ENCODE assay signal across 22 cellular contexts in genomic region chr16:1261131-1261917, GRCh38. TPM values are rescaled to one million over a fixed set of nuclear protein-coding genes. Genes with fewer than 3 reads are reported as not detected.
DNase-seq lines count a peak whose midpoint lies in the region; ATAC-seq and TF ChIP-seq lines count a peak whose summit lies in the region.
"Had no signal": no experiment of that assay in that cellular context is flagged by ENCODE, and none has a peak within 500 bp of the region (broad histone marks: within the 10 kb centered on the region; RNA-seq: fewer than 3 reads in every experiment).

No MANE protein-coding gene starts in this region.

- BruUV-seq in PC-3 (replicated peaks; lab: Mats Ljungman, UMichigan), result no TSS peak

- no peaks in the 10 kb centered on the region for H3K9me3 ChIP-seq in HUES64 (ENCODE audit: insufficient read depth, low read depth, low read length)
- H3K9me3 ChIP-seq in PC-3 (ENCODE audit: low read length), result no peaks in the 10 kb centered on the region
- H3K9me3 ChIP-seq: esophagus muscularis mucosa, heart left ventricle, thyroid gland had no signal

- peak; percentile 39 for ATAC-seq in PC-3
- no peak for ATAC-seq in HG02970 (IDR thresholded peaks at IDR 0.05; ENCODE audit: low FRiP score, unreplicated experiment)
- ATAC-seq: activated CD4-positive, CD25-positive, alpha-beta regulatory T cell treated with anti-CD3 and anti-CD28 coated beads, Interleukin-2, amount 50 U/mL, for 24 hours; heart left ventricle had no signal

- peak; percentile 88 for DNase-seq in ELF-1 (ENCODE audit: low read depth, low spot score)
- DNase-seq in PC-3, result peak; percentile 48
- peak; percentile 76 for DNase-seq in left kidney (ENCODE audit: low read depth, low spot score)
- DNase-seq in substantia nigra (lab: John Stamatoyannopoulos, UW), result no peak
- DNase-seq in cerebellum (ENCODE audit: low spot score), result no peak
- no peak for DNase-seq in activated CD4-positive, alpha-beta T cell treated with anti-CD3 and anti-CD28 coated beads for 1 hour
- DNase-seq: activated CD8-positive, alpha-beta memory T cell treated with anti-CD3 and anti-CD28 coated beads, Interleukin-2, amount 50 U/mL, for 4 hours; activated naive CD4-positive, alpha-beta T cell treated with anti-CD3 and anti-CD28 coated beads, Interleukin-2, amount 10 ng/mL, durations not matched to agents 7 days and 5 days; DMS79 treated with DMSO at 0.1 percent for 48 hours; NK-92 treated with Interleukin-12 subunit alpha and Interleukin-12 subunit beta, amount 100 ng/mL, for 24 hours; SHP77 treated with DMSO at 0.1 percent for 48 hours; stimulated activated CD4-positive, alpha-beta T cell treated with anti-CD3 and anti-CD28 coated beads, Interleukin-2, amount 100 ng/mL, for 48 hours; thyroid gland had no signal

- 41% methylated on average over 48 of the region's 48 CpGs for WGBS in HUES64

- no peaks in the 10 kb centered on the region for H3F3A ChIP-seq in PC-3 (ENCODE audit: low read length, unreplicated experiment)

- no peak overlapping the region for H2AFZ ChIP-seq in PC-3 (ENCODE audit: low read length)

- H3K27ac ChIP-seq in HUES64 (ENCODE audit: low read depth, low read length) (no peak overlapping the region), PC-3 (ENCODE audit: low read length) (no peak overlapping the region), substantia nigra (ENCODE audit: low read depth, low read length, poor library complexity, severe bottlenecking) (no peak overlapping the region)
- H3K27ac ChIP-seq: esophagus muscularis mucosa, heart left ventricle, KMS-11, thyroid gland had no signal

- 0 out of 2 replicates have a peak overlapping the region, but pooled peaks have one; percentile 1 for H3K4me3 ChIP-seq in HUES64 (ENCODE audit: low read length)
- no peak overlapping the region for H3K4me3 ChIP-seq in PC-3 (ENCODE audit: low read length)
- H3K4me3 ChIP-seq: esophagus muscularis mucosa, heart left ventricle, thyroid gland had no signal

- peak overlapping the region; percentile 34; the same call in 1 of the 2 replicates for H3K4me2 ChIP-seq in PC-3 (ENCODE audit: low read length)
- H3K4me2 ChIP-seq: KMS-11 had no signal

- intact Hi-C loops in PC-3 (cut with micrococcal nuclease), result no loop called here

- H3K4me1 ChIP-seq in HUES64 (ENCODE audit: insufficient read depth, low read length), result peaks cover 2% of the 10 kb centered on the region; the same call in 1 of the 2 replicates
- H3K4me1 ChIP-seq in PC-3 (ENCODE audit: insufficient read depth, low read length), result no peaks in the 10 kb centered on the region; the same call in 1 of the 2 replicates

- no peaks in the 10 kb centered on the region for H3K79me2 ChIP-seq in PC-3 (ENCODE audit: low read length)

- POLR2A ChIA-PET in PC-3 (lab: Charles Lee; ENCODE audit: unreplicated experiment), result no interaction called here

- H3K36me3 ChIP-seq in HUES64 (ENCODE audit: insufficient read depth, low read length) (no peaks in the 10 kb centered on the region), PC-3 (ENCODE audit: low read depth, low read length) (no peaks in the 10 kb centered on the region)
- H3K36me3 ChIP-seq: esophagus muscularis mucosa, heart left ventricle, thyroid gland had no signal

- TF ChIP-seq CTCF in PC-3 (conservative IDR thresholded peaks at IDR 0.05; ENCODE audit: low read depth, low read length), result no peak

- H3K27me3 ChIP-seq in HUES64 (ENCODE audit: insufficient read depth, low read length) (peaks cover 38% of the 10 kb centered on the region), PC-3 (ENCODE audit: low read length) (peaks cover 31% of the 10 kb centered on the region)
- H3K27me3 ChIP-seq: thyroid gland had no signal

- CTCF ChIA-PET in PC-3 (lab: Charles Lee), result no interaction called here

- H4K20me1 ChIP-seq in PC-3 (ENCODE audit: low read length), result no peaks in the 10 kb centered on the region

- no peaks in the 10 kb centered on the region for H3K9me2 ChIP-seq in PC-3 (replicated peaks; ENCODE audit: low read length)

- H3K9ac ChIP-seq in HUES64 (ENCODE audit: low read depth, low read length) (no peak overlapping the region), PC-3 (ENCODE audit: low read length) (no peak overlapping the region)
- H3K9ac ChIP-seq: KMS-11 had no signal

RNA-seq across cellular contexts. Expression of gene TPSD1, which starts 5.5 kb away (rescaled TPM):
- 0.30 TPM for polyA plus RNA-seq in HUES64 (2013, experiment 1 of 2)
- polyA plus RNA-seq in HUES64 (2013, experiment 2 of 2), result 0.38 TPM
- total RNA-seq in PC-3 (2014; rRNA removed), result not detected in 2 replicates
- total RNA-seq in cerebellum, result not detected
- total RNA-seq: kidney epithelial cell, osteoblast had no signal
- polyA plus RNA-seq: BJ had no signal

RNA-seq across cellular contexts. Expression of gene TPSAB1, which starts 20.8 kb away (rescaled TPM):
- not detected for polyA plus RNA-seq in HUES64 (2013, experiment 1 of 2)
- polyA plus RNA-seq in HUES64 (2013, experiment 2 of 2), result not detected
- not detected in 2 replicates for total RNA-seq in PC-3 (2014; rRNA removed)
- total RNA-seq in cerebellum, result 0.27 TPM
- total RNA-seq: kidney epithelial cell, osteoblast had no signal
- polyA plus RNA-seq: BJ had no signal

RNA-seq across cellular contexts. Expression of gene TPSB2, which starts 31.3 kb away (rescaled TPM):
- polyA plus RNA-seq in HUES64 (2013, experiment 1 of 2), result not detected
- not detected for polyA plus RNA-seq in HUES64 (2013, experiment 2 of 2)
- not detected in 2 replicates for total RNA-seq in PC-3 (2014; rRNA removed)
- total RNA-seq in cerebellum, result not detected
- total RNA-seq: kidney epithelial cell, osteoblast had no signal
- polyA plus RNA-seq: BJ had no signal

RNA-seq across cellular contexts. Expression of gene TPSG1, which starts 36.3 kb away (rescaled TPM):
- polyA plus RNA-seq in HUES64 (2013, experiment 1 of 2), result not detected
- not detected for polyA plus RNA-seq in HUES64 (2013, experiment 2 of 2)
- total RNA-seq in PC-3 (2014; rRNA removed) (not detected in 2 replicates), cerebellum (not detected)
- total RNA-seq: heart left ventricle, kidney epithelial cell, osteoblast, thyroid gland had no signal
- polyA plus RNA-seq: BJ, heart left ventricle had no signal

RNA-seq across cellular contexts. Expression of gene UBE2I, which starts 48.1 kb away (rescaled TPM):
- polyA plus RNA-seq in HUES64 (2013, experiment 1 of 2), result 181 TPM
- 205 TPM for polyA plus RNA-seq in HUES64 (2013, experiment 2 of 2)
- 71.3 and 116 TPM in 2 replicates for total RNA-seq in PC-3 (2014; rRNA removed)
- 62.0 TPM for total RNA-seq in cerebellum

Comparison
In these comparisons a context has a peak if more than half of its experiments do, and no peak if none do; other contexts are left out.
1. DNase-seq: peak in ELF-1 (single experiment), PC-3 (single experiment) and left kidney (single experiment); none in substantia nigra (0 of 49), cerebellum (single experiment) and activated CD4-positive, alpha-beta T cell treated with anti-CD3 and anti-CD28 coated beads for 1 hour (single experiment).